ENCODE assay signal across 20 cellular contexts in genomic region chr7:142805350-142806020, GRCh38. TPM values are rescaled to one million over a fixed set of nuclear protein-coding genes. Genes with fewer than 3 reads are reported as not detected.
DNase-seq lines count a peak whose midpoint lies in the region; ATAC-seq and TF ChIP-seq lines count a peak whose summit lies in the region.
"Had no signal": no experiment of that assay in that cellular context is flagged by ENCODE, and none has a peak within 500 bp of the region (broad histone marks: within the 10 kb centered on the region; RNA-seq: fewer than 3 reads in every experiment).

No MANE protein-coding gene starts in this region.

- peak overlapping the region; percentile 98 for H3K27ac ChIP-seq in PC-3 (ENCODE audit: low read length)
- H3K27ac ChIP-seq in skin epidermis, result peak overlapping the region in 12 of 21 experiments; percentile 3 to 99 (median 82)
- H3K27ac ChIP-seq: uterus, WERI-Rb-1 had no signal

- no peaks in the 10 kb centered on the region for H3K9me3 ChIP-seq in PC-3 (ENCODE audit: low read length)
- H3K9me3 ChIP-seq: heart left ventricle, uterus had no signal

- H3K9me3 Mint-ChIP-seq in activated CD8-positive, alpha-beta memory T cell treated with anti-CD3 and anti-CD28 coated beads, Interleukin-2, amount 10 ng/mL, durations not matched to agents 7 days and 5 days (ENCODE audit: low read depth), result no peaks in the 10 kb centered on the region
- H3K9me3 Mint-ChIP-seq in activated naive CD8-positive, alpha-beta T cell treated with anti-CD3 and anti-CD28 coated beads for 36 hours, result peaks cover 1% of the 10 kb centered on the region
- no peaks in the 10 kb centered on the region for H3K9me3 Mint-ChIP-seq in endothelial cell (ENCODE audit: unreplicated experiment)
- H3K9me3 Mint-ChIP-seq: mesothelial cell of epicardium had no signal

- H3K4me3 Mint-ChIP-seq in activated CD8-positive, alpha-beta memory T cell treated with anti-CD3 and anti-CD28 coated beads, Interleukin-2, amount 10 ng/mL, durations not matched to agents 7 days and 5 days, result no peak overlapping the region
- peak overlapping the region; percentile 57 for H3K4me3 Mint-ChIP-seq in activated naive CD8-positive, alpha-beta T cell treated with anti-CD3 and anti-CD28 coated beads for 36 hours
- no peak overlapping the region for H3K4me3 Mint-ChIP-seq in endothelial cell (ENCODE audit: unreplicated experiment)
- H3K4me3 Mint-ChIP-seq: mesothelial cell of epicardium had no signal

- no peaks in the 10 kb centered on the region for H3K27me3 ChIP-seq in PC-3 (ENCODE audit: low read length)
- H3K27me3 ChIP-seq: uterus had no signal

- TF ChIP-seq CTCF in PC-3 (conservative IDR thresholded peaks at IDR 0.05; ENCODE audit: low read depth, low read length) (no peak), endothelial cell (IDR thresholded peaks at IDR 0.05; ENCODE audit: unreplicated experiment) (no peak)

- CTCF ChIA-PET in activated CD8-positive, alpha-beta memory T cell treated with anti-CD3 and anti-CD28 coated beads, Interleukin-2, amount 10 ng/mL, durations not matched to agents 7 days and 5 days (lab: Charles Lee), result interaction anchor here (6.6 to 8.4 kb wide), 2 partner anchors 7 to 22 kb away, joined by 103 to 127 read pairs; no protein-coding TSS in a partner anchor
- CTCF ChIA-PET in PC-3 (lab: Charles Lee), result no interaction called here

- H3K27ac Mint-ChIP-seq in activated CD8-positive, alpha-beta memory T cell treated with anti-CD3 and anti-CD28 coated beads, Interleukin-2, amount 10 ng/mL, durations not matched to agents 7 days and 5 days, result peak overlapping the region; percentile 92
- peak overlapping the region; percentile 99 for H3K27ac Mint-ChIP-seq in activated naive CD8-positive, alpha-beta T cell treated with anti-CD3 and anti-CD28 coated beads for 36 hours
- no peak overlapping the region for H3K27ac Mint-ChIP-seq in endothelial cell (ENCODE audit: unreplicated experiment)
- H3K27ac Mint-ChIP-seq: mesothelial cell of epicardium had no signal

- no peak for DNase-seq in activated CD8-positive, alpha-beta memory T cell treated with anti-CD3 and anti-CD28 coated beads, Interleukin-2, amount 10 ng/mL, durations not matched to agents 7 days and 5 days
- DNase-seq in activated CD8-positive, alpha-beta memory T cell treated with anti-CD3 and anti-CD28 coated beads, Interleukin-2, amount 50 U/mL, for 4 hours, result no peak
- DNase-seq in PC-3 (no peak), AG08395 (ENCODE audit: low spot score) (no peak), endothelial cell (ENCODE audit: low spot score) (no peak)
- no peak for DNase-seq in activated naive CD8-positive, alpha-beta T cell treated with anti-CD3 and anti-CD28 coated beads for 36 hours
- DNase-seq: GDM1, heart left ventricle, NCI-H2081, uterus, WERI-Rb-1 had no signal

- POLR2A ChIA-PET in PC-3 (lab: Charles Lee; ENCODE audit: unreplicated experiment), result no interaction called here

- H3K79me2 ChIP-seq in PC-3 (ENCODE audit: low read length), result peaks cover 5% of the 10 kb centered on the region

- no peak overlapping the region for H3K4me2 ChIP-seq in PC-3 (ENCODE audit: low read length)

- peaks cover 19% of the 10 kb centered on the region for H3F3A ChIP-seq in PC-3 (ENCODE audit: low read length, unreplicated experiment)

- H3K4me1 Mint-ChIP-seq in activated CD8-positive, alpha-beta memory T cell treated with anti-CD3 and anti-CD28 coated beads, Interleukin-2, amount 10 ng/mL, durations not matched to agents 7 days and 5 days, result peaks cover 97% of the 10 kb centered on the region
- peaks cover 92% of the 10 kb centered on the region for H3K4me1 Mint-ChIP-seq in activated naive CD8-positive, alpha-beta T cell treated with anti-CD3 and anti-CD28 coated beads for 36 hours
- H3K4me1 Mint-ChIP-seq in endothelial cell (ENCODE audit: unreplicated experiment), result no peaks in the 10 kb centered on the region
- H3K4me1 Mint-ChIP-seq: mesothelial cell of epicardium had no signal

- H3K4me3 ChIP-seq in PC-3 (ENCODE audit: low read length) (no peak overlapping the region), skin epidermis (no peak overlapping the region)
- H3K4me3 ChIP-seq: heart left ventricle, uterus had no signal

- peaks cover 30% of the 10 kb centered on the region for H3K36me3 ChIP-seq in PC-3 (ENCODE audit: low read depth, low read length)
- H3K36me3 ChIP-seq: heart left ventricle, uterus, WERI-Rb-1 had no signal

- no peaks in the 10 kb centered on the region for H4K20me1 ChIP-seq in PC-3 (ENCODE audit: low read length)

- no TSS peak for BruUV-seq in PC-3 (replicated peaks; lab: Mats Ljungman, UMichigan)

- H3K27me3 Mint-ChIP-seq in activated CD8-positive, alpha-beta memory T cell treated with anti-CD3 and anti-CD28 coated beads, Interleukin-2, amount 10 ng/mL, durations not matched to agents 7 days and 5 days, result no peaks in the 10 kb centered on the region
- no peaks in the 10 kb centered on the region for H3K27me3 Mint-ChIP-seq in activated naive CD8-positive, alpha-beta T cell treated with anti-CD3 and anti-CD28 coated beads for 36 hours
- H3K27me3 Mint-ChIP-seq in endothelial cell (ENCODE audit: unreplicated experiment), result peaks cover 6% of the 10 kb centered on the region

- ATAC-seq in activated CD8-positive, alpha-beta memory T cell treated with anti-CD3 and anti-CD28 coated beads, Interleukin-2, amount 10 ng/mL, durations not matched to agents 7 days and 5 days, result no peak
- ATAC-seq in PC-3, result no peak
- no peak for ATAC-seq in HG03460 (IDR thresholded peaks at IDR 0.05; ENCODE audit: unreplicated experiment)
- ATAC-seq: esophagus mucosa, heart left ventricle, sciatic nerve had no signal

- no peaks in the 10 kb centered on the region for H3K9me2 ChIP-seq in PC-3 (replicated peaks; ENCODE audit: low read length)

- peaks cover 39% of the 10 kb centered on the region for H3K4me1 ChIP-seq in PC-3 (ENCODE audit: insufficient read depth, low read length)
- H3K4me1 ChIP-seq: uterus had no signal

- intact Hi-C loops in PC-3 (cut with micrococcal nuclease), result no loop called here

- H3K36me3 Mint-ChIP-seq in activated CD8-positive, alpha-beta memory T cell treated with anti-CD3 and anti-CD28 coated beads, Interleukin-2, amount 10 ng/mL, durations not matched to agents 7 days and 5 days, result peaks cover 42% of the 10 kb centered on the region
- H3K36me3 Mint-ChIP-seq in activated naive CD8-positive, alpha-beta T cell treated with anti-CD3 and anti-CD28 coated beads for 36 hours, result peaks cover 52% of the 10 kb centered on the region
- no peaks in the 10 kb centered on the region for H3K36me3 Mint-ChIP-seq in endothelial cell (ENCODE audit: low read depth, unreplicated experiment)
- H3K36me3 Mint-ChIP-seq: mesothelial cell of epicardium had no signal

- H2AFZ ChIP-seq in PC-3 (ENCODE audit: low read length), result no peak overlapping the region

- no peak overlapping the region for H3K9ac ChIP-seq in PC-3 (ENCODE audit: low read length)

RNA-seq across cellular contexts. Expression of gene PRSS2, which starts 34.7 kb away (rescaled TPM):
- not detected for total RNA-seq in activated CD8-positive, alpha-beta memory T cell treated with anti-CD3 and anti-CD28 coated beads, Interleukin-2, amount 10 ng/mL, durations not matched to agents 7 days and 5 days
- total RNA-seq in PC-3 (2014; rRNA removed) (0.40 TPM in 1 of 2 replicates, not detected in the other), endothelial cell (ENCODE audit: unreplicated experiment) (2.0 TPM)
- total RNA-seq in activated naive CD8-positive, alpha-beta T cell treated with anti-CD3 and anti-CD28 coated beads for 36 hours, result not detected
- total RNA-seq: A673, esophagus mucosa, H4, kidney, mesothelial cell of epicardium, uterus had no signal

RNA-seq across cellular contexts. Expression of gene EPHB6, which starts 49.4 kb away (rescaled TPM):
- total RNA-seq in activated CD8-positive, alpha-beta memory T cell treated with anti-CD3 and anti-CD28 coated beads, Interleukin-2, amount 10 ng/mL, durations not matched to agents 7 days and 5 days, result 1 to 10 TPM; 5.1 to 7.5 TPM
- total RNA-seq in PC-3 (2014; rRNA removed) (30.5 and 48.2 TPM in 2 replicates), endothelial cell (ENCODE audit: unreplicated experiment) (3.8 TPM)
- total RNA-seq in activated naive CD8-positive, alpha-beta T cell treated with anti-CD3 and anti-CD28 coated beads for 36 hours, result 10 to 100 TPM in 1 of 2 experiments, 1 to 10 TPM in 1; 9.0 to 10.0 TPM

RNA-seq across cellular contexts. Expression of gene PRSS1, which starts 56.2 kb away (rescaled TPM):
- not detected for total RNA-seq in activated CD8-positive, alpha-beta memory T cell treated with anti-CD3 and anti-CD28 coated beads, Interleukin-2, amount 10 ng/mL, durations not matched to agents 7 days and 5 days
- total RNA-seq in PC-3 (2014; rRNA removed), result not detected in 2 replicates
- total RNA-seq in activated naive CD8-positive, alpha-beta T cell treated with anti-CD3 and anti-CD28 coated beads for 36 hours, result not detected
- 0.82 TPM for total RNA-seq in endothelial cell (ENCODE audit: unreplicated experiment)
- total RNA-seq: A673, esophagus mucosa, H4, kidney, mesothelial cell of epicardium, omental fat pad had no signal
